22 cellular contexts compared by ENCODE assay signal in the genomic region with DNA sequence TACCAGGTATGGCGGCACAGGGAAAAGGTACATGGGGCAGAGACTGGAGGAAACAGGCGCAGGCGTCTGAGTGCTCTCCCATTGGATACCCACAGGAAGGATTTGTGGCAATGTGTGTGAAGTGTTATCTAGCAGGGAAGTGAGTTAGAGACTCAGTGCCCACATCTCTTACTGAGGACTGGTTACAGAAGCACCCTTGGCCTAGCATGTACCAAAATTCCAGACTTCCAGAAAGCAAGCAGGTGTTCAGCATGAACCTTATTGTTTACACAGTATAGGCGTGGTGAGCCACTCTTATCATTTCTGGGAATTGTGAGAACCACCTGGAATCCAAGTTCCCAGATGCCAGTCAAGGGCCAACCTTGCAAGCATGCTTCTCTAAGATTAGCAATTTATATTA. TPM values are rescaled to one million over a fixed set of nuclear protein-coding genes. Genes with fewer than 3 reads are reported as not detected.
DNase-seq lines count a peak whose midpoint lies in the region; ATAC-seq and TF ChIP-seq lines count a peak whose summit lies in the region.
"Had no signal": no experiment of that assay in that cellular context is flagged by ENCODE, and none has a peak within 500 bp of the region (broad histone marks: within the 10 kb centered on the region; RNA-seq: fewer than 3 reads in every experiment).

No MANE protein-coding gene starts in this region.

- H3K27me3 ChIP-seq in body of pancreas (no peaks in the 10 kb centered on the region), transverse colon (no peaks in the 10 kb centered on the region)
- H3K27me3 ChIP-seq: adrenal gland; BLaER1 treated with 17β-estradiol and CSF1 and Interleukin-3, amounts not matched to agents 10 nM and 100 nM; heart right ventricle; spleen; uterus had no signal

- H3K4me1 ChIP-seq in body of pancreas, result peaks cover 48% of the 10 kb centered on the region
- H3K4me1 ChIP-seq in transverse colon, result peaks cover 0 to 50% (median 23%) of the 10 kb centered on the region in 4 donors
- H3K4me1 ChIP-seq: adrenal gland had no signal

- no peak overlapping the region for H3K4me3 ChIP-seq in body of pancreas
- no peak overlapping the region for H3K4me3 ChIP-seq in transverse colon
- H3K4me3 ChIP-seq: adrenal gland; BLaER1 treated with 17β-estradiol and CSF1 and Interleukin-3, amounts not matched to agents 10 nM and 100 nM; heart right ventricle; spleen; uterus had no signal

- ATAC-seq in body of pancreas (peak; percentile 86), HG03342 (IDR thresholded peaks at IDR 0.05; ENCODE audit: unreplicated experiment) (no peak), HG02571 (IDR thresholded peaks at IDR 0.05; ENCODE audit: unreplicated experiment) (no peak)
- ATAC-seq: heart right ventricle, left ventricle myocardium superior had no signal

- 63 to 73% methylated on average over 4 of the region's 4 CpGs for WGBS in body of pancreas, 2 donors
- 52 to 100% methylated on average over 1 to 4 of the region's 4 CpGs for WGBS in transverse colon (ENCODE audit: low coverage in 1 of 2), 2 donors

- TF ChIP-seq CTCF in body of pancreas (IDR thresholded peaks at IDR 0.05), result no peak
- TF ChIP-seq CTCF in transverse colon (IDR thresholded peaks at IDR 0.05), result no peak

- H3K36me3 ChIP-seq in body of pancreas (replicated peaks in 1 of 2; ENCODE audit: insufficient read depth in 1 of 2, low read depth in 2 of 2) (peaks cover 0 to 7% of the 10 kb centered on the region in 2 donors), transverse colon (peaks cover 0 to 4% (median 0%) of the 10 kb centered on the region in 4 donors)
- H3K36me3 ChIP-seq: uterus had no signal

- H3K9me3 ChIP-seq in body of pancreas (no peaks in the 10 kb centered on the region), transverse colon (no peaks in the 10 kb centered on the region)
- H3K9me3 ChIP-seq: adrenal gland; BLaER1 treated with 17β-estradiol and CSF1 and Interleukin-3, amounts not matched to agents 10 nM and 100 nM; heart right ventricle; spleen; uterus had no signal

- no peak for TF ChIP-seq EP300 in transverse colon (IDR thresholded peaks at IDR 0.05; ENCODE audit: low read depth)

- peak overlapping the region in 3 of 4 donors; percentile 15 to 65 (median 62) for H3K27ac ChIP-seq in body of pancreas
- H3K27ac ChIP-seq in transverse colon, result peak overlapping the region; percentile 20 to 77 (median 40)
- H3K27ac ChIP-seq: adrenal gland; BLaER1 treated with 17β-estradiol and CSF1 and Interleukin-3, amounts not matched to agents 10 nM and 100 nM; heart right ventricle; spleen had no signal

- DNase-seq in NCI-H2029 (lab: John Stamatoyannopoulos, UW) (peak; percentile 34), NCI-H2029 treated with DMSO at 0.1 percent for 48 hours (lab: John Stamatoyannopoulos, UW) (no peak), NCI-H2171 (lab: John Stamatoyannopoulos, UW) (peak; percentile 53), body of pancreas (peak in 3 of 4 donors; percentile 41 to 66 (median 53)), transverse colon (no peak), inferior parietal cortex (ENCODE audit: extremely low spot score) (no peak)
- DNase-seq: GF-D8; heart right ventricle; HFFc6; left ventricle myocardium superior; NCI-H1092 treated with DMSO at 0.1 percent for 48 hours; NCI-H524 treated with DMSO at 0.1 percent for 48 hours; SIG-M5; spleen; stimulated activated CD4-positive, alpha-beta T cell treated with anti-CD3 and anti-CD28 coated beads, Interleukin-4, amount 100 ng/mL, for 4 hours; T-helper 1 cell; uterus had no signal

- intact Hi-C loops in body of pancreas (cut with DNase I) (no loop called here), transverse colon (cut with DNase I; ENCODE audit: low total_unique reads) (no loop called here)

- no peak for TF ChIP-seq POLR2A in body of pancreas (IDR thresholded peaks at IDR 0.05)
- TF ChIP-seq POLR2A in transverse colon (IDR thresholded peaks at IDR 0.05), result no peak

- in situ Hi-C loops in transverse colon (cut with MboI; ENCODE audit: low pct_ligation_motif_present in 1 of 4, low pct_unique_long_range_greater_than_20kb in 1 of 4, low sequenced_read_pairs in 3 of 4), result no loop called here

RNA-seq across cellular contexts. Expression of a gene that starts 14.2 kb away (rescaled TPM):
- total RNA-seq in body of pancreas (10 to 100 TPM in 1 of 2 donors, 1 to 10 TPM in 1; 8.6 to 11.9 TPM), transverse colon (10 to 100 TPM in 3 of 4 donors, 1 to 10 TPM in 1; 8.8 to 31.4 (median 21.3) TPM)

RNA-seq across cellular contexts. Expression of a gene that starts 42.0 kb away (rescaled TPM):
- total RNA-seq in body of pancreas (not detected), transverse colon (not detected)
- total RNA-seq: adrenal gland, HFFc6, left ventricle myocardium superior, OCI-LY7, spleen, uterus had no signal

RNA-seq across cellular contexts. Expression of a gene that starts 42.3 kb away (rescaled TPM):
- 10 to 100 TPM; 25.9 to 35.3 TPM for total RNA-seq in body of pancreas
- 100 to 1,000 TPM in 3 of 4 donors, 10 to 100 TPM in 1; 87.0 to 155 (median 130) TPM for total RNA-seq in transverse colon

Comparison
In these comparisons a context has a peak if more than half of its experiments do, and no peak if none do; other contexts are left out.
1. DNase-seq: peak in NCI-H2029 (single experiment), NCI-H2171 (single experiment) and body of pancreas (3 of 4); none in NCI-H2029 treated with DMSO at 0.1 percent for 48 hours (single experiment), transverse colon (single experiment) and inferior parietal cortex (single experiment).